ENCODE assay signal across 2 cellular contexts in genomic region chr6:145036236-145036635, GRCh38.
TF ChIP-seq lines count a peak whose summit lies in the region.

No MANE protein-coding gene starts in this region.

TF ChIP-seq in SK-N-SH, 30 proteins besides CTCF, POLR2A, EP300 and RAD21 (continued from another document):
- TF ChIP-seq, protein P1, sequence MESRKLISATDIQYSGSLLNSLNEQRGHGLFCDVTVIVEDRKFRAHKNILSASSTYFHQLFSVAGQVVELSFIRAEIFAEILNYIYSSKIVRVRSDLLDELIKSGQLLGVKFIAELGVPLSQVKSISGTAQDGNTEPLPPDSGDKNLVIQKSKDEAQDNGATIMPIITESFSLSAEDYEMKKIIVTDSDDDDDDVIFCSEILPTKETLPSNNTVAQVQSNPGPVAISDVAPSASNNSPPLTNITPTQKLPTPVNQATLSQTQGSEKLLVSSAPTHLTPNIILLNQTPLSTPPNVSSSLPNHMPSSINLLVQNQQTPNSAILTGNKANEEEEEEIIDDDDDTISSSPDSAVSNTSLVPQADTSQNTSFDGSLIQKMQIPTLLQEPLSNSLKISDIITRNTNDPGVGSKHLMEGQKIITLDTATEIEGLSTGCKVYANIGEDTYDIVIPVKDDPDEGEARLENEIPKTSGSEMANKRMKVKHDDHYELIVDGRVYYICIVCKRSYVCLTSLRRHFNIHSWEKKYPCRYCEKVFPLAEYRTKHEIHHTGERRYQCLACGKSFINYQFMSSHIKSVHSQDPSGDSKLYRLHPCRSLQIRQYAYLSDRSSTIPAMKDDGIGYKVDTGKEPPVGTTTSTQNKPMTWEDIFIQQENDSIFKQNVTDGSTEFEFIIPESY (IDR thresholded peaks at IDR 0.05; ENCODE audit: borderline replicate concordance, low read depth), result no peak
- TF ChIP-seq, protein P2, sequence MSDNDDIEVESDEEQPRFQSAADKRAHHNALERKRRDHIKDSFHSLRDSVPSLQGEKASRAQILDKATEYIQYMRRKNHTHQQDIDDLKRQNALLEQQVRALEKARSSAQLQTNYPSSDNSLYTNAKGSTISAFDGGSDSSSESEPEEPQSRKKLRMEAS (IDR thresholded peaks at IDR 0.05; ENCODE audit: low read depth), result no peak
- TF ChIP-seq NFIC (IDR thresholded peaks at IDR 0.05; ENCODE audit: borderline replicate concordance) (no peak), JUND (IDR thresholded peaks at IDR 0.05) (no peak), SIN3A (IDR thresholded peaks at IDR 0.05; ENCODE audit: borderline replicate concordance, low read depth, low read length) (no peak), POLR2AphosphoS5 (IDR thresholded peaks at IDR 0.05; ENCODE audit: low read depth, low read length) (no peak), GATA2 (CRISPR knock-in tag; IDR thresholded peaks at IDR 0.05) (no peak), CHD2 (IDR thresholded peaks at IDR 0.05; ENCODE audit: low read length, partially characterized antibody) (no peak), GABPA (IDR thresholded peaks at IDR 0.05; ENCODE audit: low read depth) (no peak), ELF1 (IDR thresholded peaks at IDR 0.05) (no peak), SMC3 (IDR thresholded peaks at IDR 0.05; ENCODE audit: low read depth, low read length) (no peak)
- TF ChIP-seq, protein P3, sequence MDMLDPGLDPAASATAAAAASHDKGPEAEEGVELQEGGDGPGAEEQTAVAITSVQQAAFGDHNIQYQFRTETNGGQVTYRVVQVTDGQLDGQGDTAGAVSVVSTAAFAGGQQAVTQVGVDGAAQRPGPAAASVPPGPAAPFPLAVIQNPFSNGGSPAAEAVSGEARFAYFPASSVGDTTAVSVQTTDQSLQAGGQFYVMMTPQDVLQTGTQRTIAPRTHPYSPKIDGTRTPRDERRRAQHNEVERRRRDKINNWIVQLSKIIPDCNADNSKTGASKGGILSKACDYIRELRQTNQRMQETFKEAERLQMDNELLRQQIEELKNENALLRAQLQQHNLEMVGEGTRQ (IDR thresholded peaks at IDR 0.05; ENCODE audit: borderline replicate concordance, low read depth, low read length), result no peak
- TF ChIP-seq, protein P4, sequence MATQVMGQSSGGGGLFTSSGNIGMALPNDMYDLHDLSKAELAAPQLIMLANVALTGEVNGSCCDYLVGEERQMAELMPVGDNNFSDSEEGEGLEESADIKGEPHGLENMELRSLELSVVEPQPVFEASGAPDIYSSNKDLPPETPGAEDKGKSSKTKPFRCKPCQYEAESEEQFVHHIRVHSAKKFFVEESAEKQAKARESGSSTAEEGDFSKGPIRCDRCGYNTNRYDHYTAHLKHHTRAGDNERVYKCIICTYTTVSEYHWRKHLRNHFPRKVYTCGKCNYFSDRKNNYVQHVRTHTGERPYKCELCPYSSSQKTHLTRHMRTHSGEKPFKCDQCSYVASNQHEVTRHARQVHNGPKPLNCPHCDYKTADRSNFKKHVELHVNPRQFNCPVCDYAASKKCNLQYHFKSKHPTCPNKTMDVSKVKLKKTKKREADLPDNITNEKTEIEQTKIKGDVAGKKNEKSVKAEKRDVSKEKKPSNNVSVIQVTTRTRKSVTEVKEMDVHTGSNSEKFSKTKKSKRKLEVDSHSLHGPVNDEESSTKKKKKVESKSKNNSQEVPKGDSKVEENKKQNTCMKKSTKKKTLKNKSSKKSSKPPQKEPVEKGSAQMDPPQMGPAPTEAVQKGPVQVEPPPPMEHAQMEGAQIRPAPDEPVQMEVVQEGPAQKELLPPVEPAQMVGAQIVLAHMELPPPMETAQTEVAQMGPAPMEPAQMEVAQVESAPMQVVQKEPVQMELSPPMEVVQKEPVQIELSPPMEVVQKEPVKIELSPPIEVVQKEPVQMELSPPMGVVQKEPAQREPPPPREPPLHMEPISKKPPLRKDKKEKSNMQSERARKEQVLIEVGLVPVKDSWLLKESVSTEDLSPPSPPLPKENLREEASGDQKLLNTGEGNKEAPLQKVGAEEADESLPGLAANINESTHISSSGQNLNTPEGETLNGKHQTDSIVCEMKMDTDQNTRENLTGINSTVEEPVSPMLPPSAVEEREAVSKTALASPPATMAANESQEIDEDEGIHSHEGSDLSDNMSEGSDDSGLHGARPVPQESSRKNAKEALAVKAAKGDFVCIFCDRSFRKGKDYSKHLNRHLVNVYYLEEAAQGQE (IDR thresholded peaks at IDR 0.05; ENCODE audit: low read depth, low read length), result no peak

TF ChIP-seq in IMR-90, 13 proteins besides CTCF, POLR2A, EP300 and RAD21 (continued from another document):
- TF ChIP-seq, protein P5, sequence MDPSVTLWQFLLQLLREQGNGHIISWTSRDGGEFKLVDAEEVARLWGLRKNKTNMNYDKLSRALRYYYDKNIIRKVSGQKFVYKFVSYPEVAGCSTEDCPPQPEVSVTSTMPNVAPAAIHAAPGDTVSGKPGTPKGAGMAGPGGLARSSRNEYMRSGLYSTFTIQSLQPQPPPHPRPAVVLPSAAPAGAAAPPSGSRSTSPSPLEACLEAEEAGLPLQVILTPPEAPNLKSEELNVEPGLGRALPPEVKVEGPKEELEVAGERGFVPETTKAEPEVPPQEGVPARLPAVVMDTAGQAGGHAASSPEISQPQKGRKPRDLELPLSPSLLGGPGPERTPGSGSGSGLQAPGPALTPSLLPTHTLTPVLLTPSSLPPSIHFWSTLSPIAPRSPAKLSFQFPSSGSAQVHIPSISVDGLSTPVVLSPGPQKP (IDR thresholded peaks at IDR 0.05; ENCODE audit: borderline replicate concordance, low read depth, low read length), result no peak
- no peak for TF ChIP-seq BHLHE40 (IDR thresholded peaks at IDR 0.05; ENCODE audit: low read depth, low read length)
- TF ChIP-seq, protein P3 (IDR thresholded peaks at IDR 0.05; ENCODE audit: low read depth, low read length), result no peak
- no peak for TF ChIP-seq MAZ (IDR thresholded peaks at IDR 0.05; ENCODE audit: borderline replicate concordance, low read depth, low read length)
- no peak for TF ChIP-seq CEBPB (IDR thresholded peaks at IDR 0.05; ENCODE audit: low read depth, low read length)
- TF ChIP-seq FOS (IDR thresholded peaks at IDR 0.05; ENCODE audit: low read depth, low read length), result no peak
